10 cellular contexts compared by ENCODE assay signal in the genomic region with DNA sequence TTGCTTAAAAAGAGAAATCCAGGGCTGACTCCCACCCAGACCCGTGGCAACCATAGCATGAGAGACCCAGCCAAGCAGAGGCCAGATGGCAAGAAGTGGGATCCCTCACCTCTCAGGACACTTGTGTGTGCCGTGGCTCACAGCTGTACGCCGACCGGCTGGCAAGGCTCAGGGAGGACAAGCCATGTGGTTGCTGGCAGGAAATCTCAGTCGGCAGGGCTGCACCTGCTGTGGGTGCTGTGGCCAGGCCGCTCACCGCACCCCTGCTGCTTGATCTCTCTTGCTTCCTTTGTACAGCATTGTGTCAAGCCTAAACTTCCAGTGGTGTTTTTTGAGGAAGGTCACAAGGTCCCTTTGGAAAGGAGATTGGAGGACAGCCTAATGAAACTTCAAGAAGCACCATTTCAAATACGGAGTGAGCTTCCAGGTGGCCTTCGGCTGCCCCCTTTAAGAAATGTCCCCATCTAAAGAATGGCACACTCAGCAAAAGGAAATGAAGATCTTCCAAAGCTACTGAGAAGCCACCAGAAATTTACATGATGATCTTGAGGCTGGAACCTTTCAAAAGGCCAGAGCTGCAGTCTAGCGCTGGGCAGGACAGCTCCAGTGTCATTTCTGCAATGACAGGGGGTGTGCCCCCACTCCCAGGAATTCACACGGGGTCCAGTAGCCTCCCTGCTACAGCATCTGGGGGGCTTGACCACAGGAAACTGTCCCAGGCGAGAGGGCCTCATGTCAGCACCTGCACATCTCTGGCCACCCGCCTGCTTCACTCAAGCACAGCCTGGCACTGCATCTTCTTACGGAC.
DNase-seq lines count a peak whose midpoint lies in the region; ATAC-seq and TF ChIP-seq lines count a peak whose summit lies in the region.
"Had no signal": no experiment of that assay in that cellular context is flagged by ENCODE, and none has a peak within 500 bp of the region (broad histone marks: within the 10 kb centered on the region; RNA-seq: fewer than 3 reads in every experiment).

No MANE protein-coding gene starts in this region.

- ATAC-seq in DND-41 (ENCODE audit: insufficient read depth, low read depth) (peak; percentile 96), GM21447 (IDR thresholded peaks at IDR 0.05; ENCODE audit: unreplicated experiment) (peak; percentile 68), gastroesophageal sphincter (no peak)
- ATAC-seq in central memory CD8-positive, alpha-beta T cell (replicated peaks; ENCODE audit: extremely low read depth, poor library complexity, severe bottlenecking), result peak; percentile 80

- peak overlapping the region in 1 of 2 experiments; percentile 1; a peak in 1 of 4 replicates for H3K4me3 ChIP-seq in DND-41 (ENCODE audit: low read depth in 1 of 2, low read length in 2 of 2)
- no peak overlapping the region for H3K4me3 ChIP-seq in gastroesophageal sphincter
- no peak overlapping the region for H3K4me3 ChIP-seq in adrenal gland

- peak overlapping the region; percentile 64 for H3K27ac Mint-ChIP-seq in central memory CD8-positive, alpha-beta T cell (ENCODE audit: low read depth)

- peaks cover 17% of the 10 kb centered on the region for H3K4me1 Mint-ChIP-seq in central memory CD8-positive, alpha-beta T cell

- peak overlapping the region; percentile 69 for H3K27ac ChIP-seq in DND-41 (ENCODE audit: low read length)
- no peak overlapping the region for H3K27ac ChIP-seq in gastroesophageal sphincter
- H3K27ac ChIP-seq in adrenal gland, result no peak overlapping the region
- H3K27ac ChIP-seq: neutrophil had no signal

- H3K4me1 ChIP-seq in DND-41 (ENCODE audit: insufficient read depth, low read length), result peaks cover 60% of the 10 kb centered on the region
- H3K4me1 ChIP-seq in gastroesophageal sphincter, result no peaks in the 10 kb centered on the region
- no peaks in the 10 kb centered on the region for H3K4me1 ChIP-seq in adrenal gland (replicated peaks in 1 of 2)

- intact Hi-C loops in adrenal gland (cut with DNase I), result no loop called here

- no peaks in the 10 kb centered on the region for H3K79me2 ChIP-seq in DND-41 (ENCODE audit: insufficient read depth, low read length)

- no peaks in the 10 kb centered on the region for H4K20me1 ChIP-seq in DND-41 (ENCODE audit: insufficient read depth, low read length)

- H3K27me3 Mint-ChIP-seq in central memory CD8-positive, alpha-beta T cell, result no peaks in the 10 kb centered on the region

- WGBS in gastroesophageal sphincter (ENCODE audit: low coverage in 1 of 2), 2 donors, result 89% methylated on average over 7 of the region's 15 CpGs; no CpG with 5 or more reads in 1 of the 2 donors
- WGBS in adrenal gland, 4 donors, result 60 to 76% (median 72%) methylated on average over 11 to 15 of the region's 15 CpGs

- peak overlapping the region; percentile 37 for H3K4me3 Mint-ChIP-seq in central memory CD8-positive, alpha-beta T cell

- H3K36me3 Mint-ChIP-seq in central memory CD8-positive, alpha-beta T cell (ENCODE audit: insufficient read depth), result peaks cover 1% of the 10 kb centered on the region

- no peak for TF ChIP-seq CTCF in DND-41 (IDR thresholded peaks at IDR 0.05; ENCODE audit: borderline replicate concordance, extremely low read depth, low read length, poor library complexity, severe bottlenecking)
- TF ChIP-seq CTCF in gastroesophageal sphincter (IDR thresholded peaks at IDR 0.05), result no peak
- no peak for TF ChIP-seq CTCF in adrenal gland (IDR thresholded peaks at IDR 0.05)

- no peaks in the 10 kb centered on the region for H3K9me3 Mint-ChIP-seq in central memory CD8-positive, alpha-beta T cell

- TF ChIP-seq POLR2A in gastroesophageal sphincter (IDR thresholded peaks at IDR 0.05) (no peak), adrenal gland (IDR thresholded peaks at IDR 0.05) (no peak)

- H2AFZ ChIP-seq in DND-41 (ENCODE audit: low read depth, low read length), result no peak overlapping the region

- peak; percentile 93 for DNase-seq in DND-41
- DNase-seq in KG1 (lab: John Stamatoyannopoulos, UW), result peak; percentile 7
- peak in 1 of 2 donors; percentile 31 for DNase-seq in central memory CD8-positive, alpha-beta T cell (ENCODE audit: low spot score in 2 of 2)
- no peak for DNase-seq in GM03348 (ENCODE audit: low spot score)
- DNase-seq in hypothalamus (lab: John Stamatoyannopoulos, UW), result no peak
- no peak for DNase-seq in adrenal gland
- DNase-seq: GDM1 had no signal

- H3K9me3 ChIP-seq in DND-41 (ENCODE audit: insufficient read depth, low read length, severe bottlenecking) (no peaks in the 10 kb centered on the region), gastroesophageal sphincter (no peaks in the 10 kb centered on the region), adrenal gland (replicated peaks in 1 of 3) (no peaks in the 10 kb centered on the region)
- H3K9me3 ChIP-seq: neutrophil had no signal

- H3K27me3 ChIP-seq in DND-41 (ENCODE audit: insufficient read depth, low read length, poor library complexity), result no peaks in the 10 kb centered on the region
- H3K27me3 ChIP-seq in gastroesophageal sphincter, result peaks cover 8% of the 10 kb centered on the region
- no peaks in the 10 kb centered on the region for H3K27me3 ChIP-seq in adrenal gland

- peak overlapping the region; percentile 43 for H3K4me2 ChIP-seq in DND-41 (ENCODE audit: insufficient read depth, low read length)

- no peak for TF ChIP-seq EP300 in gastroesophageal sphincter (IDR thresholded peaks at IDR 0.05)

- peak overlapping the region; percentile 23 for H3K9ac ChIP-seq in DND-41 (ENCODE audit: low read depth, low read length)

- H3K36me3 ChIP-seq in DND-41 (ENCODE audit: insufficient read depth, low read length) (no peaks in the 10 kb centered on the region), gastroesophageal sphincter (no peaks in the 10 kb centered on the region), adrenal gland (replicated peaks in 1 of 2) (no peaks in the 10 kb centered on the region)
- H3K36me3 ChIP-seq: neutrophil had no signal

Comparison
In these comparisons a context has a peak if more than half of its experiments do, and no peak if none do; other contexts are left out.
1. DNase-seq: peak in DND-41 (single experiment) and KG1 (single experiment); none in GM03348 (single experiment), hypothalamus (0 of 51) and adrenal gland (0 of 7).